ENCODE assay signal across 30 cellular contexts in genomic region chr6:167336818-167337217, GRCh38. TPM values are rescaled to one million over a fixed set of nuclear protein-coding genes. Genes with fewer than 3 reads are reported as not detected.
DNase-seq lines count a peak whose midpoint lies in the region; ATAC-seq, FAIRE-seq and TF ChIP-seq lines count a peak whose summit lies in the region.
"Had no signal": no experiment of that assay in that cellular context is flagged by ENCODE, and none has a peak within 500 bp of the region (broad histone marks: within the 10 kb centered on the region; RNA-seq: fewer than 3 reads in every experiment).

No MANE protein-coding gene starts in this region.

- no peak overlapping the region for H3K4me3 ChIP-seq in HepG2 (replicated peaks in 1 of 3; ENCODE audit: insufficient read depth in 1 of 3, low read depth in 2 of 3, low read length in 3 of 3)
- no peak overlapping the region for H3K4me3 ChIP-seq in upper lobe of right lung
- H3K4me3 ChIP-seq: HAP-1, SK-N-MC had no signal

- H3K27ac Mint-ChIP-seq in activated CD4-positive, alpha-beta T cell treated with anti-CD3 and anti-CD28 coated beads for 36 hours = no peak overlapping the region
- no peak overlapping the region for H3K27ac Mint-ChIP-seq in WTC11
- H3K27ac Mint-ChIP-seq: CD4-positive, CD25-positive, alpha-beta regulatory T cell; HFFc6 had no signal

- H3K27ac ChIP-seq in HepG2 (ENCODE audit: extremely low read length, insufficient read depth, low read length) = no peak overlapping the region
- H3K27ac ChIP-seq in upper lobe of right lung = no peak overlapping the region
- H3K27ac ChIP-seq: 22Rv1, KMS-11, SK-N-MC had no signal

- H3K36me3 Mint-ChIP-seq in activated CD4-positive, alpha-beta T cell treated with anti-CD3 and anti-CD28 coated beads for 36 hours (ENCODE audit: low read depth) = no peaks in the 10 kb centered on the region
- peaks cover 2% of the 10 kb centered on the region; the same call in 1 of the 2 replicates for H3K36me3 Mint-ChIP-seq in WTC11
- H3K36me3 Mint-ChIP-seq: CD4-positive, CD25-positive, alpha-beta regulatory T cell had no signal

- POLR2A ChIA-PET in activated CD4-positive, alpha-beta T cell treated with anti-CD3 and anti-CD28 coated beads for 36 hours (lab: Charles Lee) = no interaction called here
- POLR2A ChIA-PET in WTC11 (lab: Charles Lee) = no interaction called here
- POLR2A ChIA-PET in HepG2 (lab: Yijun Ruan, JAX) = no interaction called here

- DNase-seq in activated CD4-positive, alpha-beta T cell treated with anti-CD3 and anti-CD28 coated beads for 36 hours = peak; percentile 31
- DNase-seq in activated CD4-positive, alpha-beta T cell treated with anti-CD3 and anti-CD28 coated beads for 4 hours = no peak
- no peak for DNase-seq in WTC11 (ENCODE audit: low spot score)
- no peak for DNase-seq in HepG2 (ENCODE audit: low spot score)
- DNase-seq in upper lobe of right lung = no peak
- no peak for DNase-seq in superior temporal gyrus (ENCODE audit: extremely low spot score)
- no peak for DNase-seq in putamen (ENCODE audit: low spot score)
- DNase-seq in NK-92 (lab: John Stamatoyannopoulos, UW; ENCODE audit: unreplicated experiment) = no peak
- DNase-seq: BE2C; CD4-positive, CD25-positive, alpha-beta regulatory T cell; DMS153; GOT3; HFFc6; IMR-90; NCI-H1048; NCI-H1417; NCI-H1694; NCI-H2029 treated with DMSO at 0.1 percent for 48 hours; NCI-H2227 treated with DMSO at 0.1 percent for 48 hours; NCI-H526 treated with DMSO at 0.1 percent for 48 hours; SHP77 treated with DMSO at 0.1 percent for 48 hours had no signal

- in situ Hi-C loops in HepG2 (cut with HindIII; ENCODE audit: extremely low pct_ligation_motif_present, low pct_unique_long_range_greater_than_20kb) = no loop called here

- CTCF ChIA-PET in activated CD4-positive, alpha-beta T cell treated with anti-CD3 and anti-CD28 coated beads for 36 hours (lab: Charles Lee) = interaction anchor here (0.7 to 1.1 kb wide), 2 partner anchors 13 to 15 kb away, joined by 3 to 6 read pairs; no protein-coding TSS in a partner anchor
- CTCF ChIA-PET in WTC11 (lab: Charles Lee) (interaction anchor here (1.0 kb wide), 1 partner anchor 14 kb away, joined by 3 read pairs; no protein-coding TSS in a partner anchor), HepG2 (lab: Yijun Ruan, JAX; ENCODE audit: low intra/inter-chr PET ratio, low total read pairs) (no interaction called here)

- no peak for TF ChIP-seq CTCF in WTC11 (IDR thresholded peaks at IDR 0.05)
- TF ChIP-seq CTCF in HepG2 (CRISPR knock-in tag; IDR thresholded peaks at IDR 0.05) = no peak
- TF ChIP-seq CTCF in upper lobe of right lung (IDR thresholded peaks at IDR 0.05) = no peak

- no peaks in the 10 kb centered on the region for H3K9me3 Mint-ChIP-seq in activated CD4-positive, alpha-beta T cell treated with anti-CD3 and anti-CD28 coated beads for 36 hours (ENCODE audit: low read depth)
- peaks cover 4% of the 10 kb centered on the region for H3K9me3 Mint-ChIP-seq in WTC11

- intact Hi-C loops in activated CD4-positive, alpha-beta T cell treated with anti-CD3 and anti-CD28 coated beads for 36 hours (cut with DNase I, micrococcal nuclease) = no loop called here
- intact Hi-C loops in HepG2 (cut with micrococcal nuclease; ENCODE audit: unreplicated experiment) (no loop called here), upper lobe of right lung (cut with DNase I) (no loop called here)

- no peak for TF ChIP-seq POLR2A in HepG2 (IDR thresholded peaks at IDR 0.05; ENCODE audit: insufficient read depth in 1 of 2, low read depth in 2 of 2, low read length in 2 of 2)

- no peaks in the 10 kb centered on the region for H3K27me3 ChIP-seq in HepG2 (ENCODE audit: control insufficient read depth in 1 of 2, insufficient read depth in 2 of 2, low read length in 2 of 2)
- no peaks in the 10 kb centered on the region for H3K27me3 ChIP-seq in upper lobe of right lung
- H3K27me3 ChIP-seq: BE2C had no signal

- no peak for FAIRE-seq in HepG2 (lab: Jason Lieb, UNC)
- FAIRE-seq: G401.6, HTR-8/SVneo had no signal

- no peak overlapping the region for H3K4me3 Mint-ChIP-seq in activated CD4-positive, alpha-beta T cell treated with anti-CD3 and anti-CD28 coated beads for 36 hours
- H3K4me3 Mint-ChIP-seq in WTC11 = no peak overlapping the region
- H3K4me3 Mint-ChIP-seq: CD4-positive, CD25-positive, alpha-beta regulatory T cell; HFFc6 had no signal

- no TSS peak for BruUV-seq in HepG2 (replicated peaks; lab: Mats Ljungman, UMichigan)

- H3K4me2 ChIP-seq in HepG2 (ENCODE audit: low read depth, low read length) = no peak overlapping the region
- H3K4me2 ChIP-seq: KMS-11 had no signal

- no peaks in the 10 kb centered on the region for H3K79me2 ChIP-seq in HepG2 (ENCODE audit: insufficient read depth, low read length)

- 91% methylated on average over 3 of the region's 4 CpGs for WGBS in HepG2 (ENCODE audit: low lambda C conversion rate)

- peaks cover 6% of the 10 kb centered on the region for H3K4me1 Mint-ChIP-seq in activated CD4-positive, alpha-beta T cell treated with anti-CD3 and anti-CD28 coated beads for 36 hours
- peaks cover 9% of the 10 kb centered on the region for H3K4me1 Mint-ChIP-seq in WTC11
- H3K4me1 Mint-ChIP-seq: CD4-positive, CD25-positive, alpha-beta regulatory T cell had no signal

- H3K4me1 ChIP-seq in HepG2 (ENCODE audit: insufficient read depth, low read length) (peaks cover 49% of the 10 kb centered on the region), upper lobe of right lung (no peaks in the 10 kb centered on the region)
- H3K4me1 ChIP-seq: BE2C, HAP-1 had no signal

- no peak overlapping the region for H3K9ac ChIP-seq in HepG2 (ENCODE audit: insufficient read depth, low read depth, low read length)
- H3K9ac ChIP-seq: KMS-11 had no signal

- H3K36me3 ChIP-seq in HepG2 (replicated peaks in 1 of 2; ENCODE audit: control insufficient read depth in 1 of 2, insufficient read depth in 2 of 2, low read length in 2 of 2) (no peaks in the 10 kb centered on the region), upper lobe of right lung (no peaks in the 10 kb centered on the region)
- H3K36me3 ChIP-seq: BE2C, HAP-1 had no signal

- ATAC-seq in activated CD4-positive, alpha-beta T cell treated with anti-CD3 and anti-CD28 coated beads for 36 hours = no peak
- ATAC-seq in WTC11 (peak; percentile 38), HepG2 (peak; percentile 50), upper lobe of right lung (peak; percentile 25)
- ATAC-seq: Panc1 had no signal

- no peak for TF ChIP-seq EP300 in HepG2 (IDR thresholded peaks at IDR 0.05; ENCODE audit: low read depth in 2 of 2, low read length in 2 of 2)
- TF ChIP-seq EP300 in HepG2 (CRISPR knock-in tag; IDR thresholded peaks at IDR 0.05; ENCODE audit: borderline replicate concordance) = no peak

- no peak for TF ChIP-seq RAD21 in HepG2 (CRISPR knock-in tag; IDR thresholded peaks at IDR 0.05)

- H3K27me3 Mint-ChIP-seq in activated CD4-positive, alpha-beta T cell treated with anti-CD3 and anti-CD28 coated beads for 36 hours = peaks cover 8% of the 10 kb centered on the region
- H3K27me3 Mint-ChIP-seq in WTC11 (ENCODE audit: low read depth) = peaks cover 4% of the 10 kb centered on the region; the same call in 1 of the 2 replicates
- H3K27me3 Mint-ChIP-seq: CD4-positive, CD25-positive, alpha-beta regulatory T cell had no signal

- no peaks in the 10 kb centered on the region for H4K20me1 ChIP-seq in HepG2 (ENCODE audit: insufficient read depth, low read length)

- H3K9me3 ChIP-seq in HepG2 (ENCODE audit: low read length) = 0 out of 2 replicates have a peak, but pooled peaks cover 8% of the 10 kb centered on the region
- no peaks in the 10 kb centered on the region for H3K9me3 ChIP-seq in upper lobe of right lung
- H3K9me3 ChIP-seq: BE2C, HAP-1 had no signal

- no peak overlapping the region for H2AFZ ChIP-seq in HepG2 (ENCODE audit: low read length)

RNA-seq across cellular contexts. Expression of gene TTLL2, which starts 11.9 kb away (rescaled TPM):
- total RNA-seq in activated CD4-positive, alpha-beta T cell treated with anti-CD3 and anti-CD28 coated beads for 36 hours = not detected
- total RNA-seq in WTC11 (2021) (not detected in 3 replicates), HepG2 (2016; rRNA removed; fragmentation: Illumina TruSeq; extraction: Trizol) (not detected in 2 replicates), upper lobe of right lung (not detected)
- not detected in 2 replicates for total RNA-seq in HepG2 (2016; cell fraction: cytosol; rRNA removed; fragmentation: Illumina TruSeq; extraction: Trizol; ENCODE audit: low read depth)
- total RNA-seq in HepG2 (2016; cell fraction: insoluble cytoplasmic fraction; rRNA removed; fragmentation: Illumina TruSeq; extraction: Trizol) = 0.04 TPM in 1 of 2 replicates, not detected in the other
- not detected in 2 replicates for total RNA-seq in HepG2 (2016; cell fraction: membrane; rRNA removed; fragmentation: Illumina TruSeq; extraction: Trizol)
- total RNA-seq in HepG2 (2016; cell fraction: nucleus; rRNA removed; fragmentation: Illumina TruSeq; extraction: Trizol) = not detected in 2 replicates
- polyA plus RNA-seq in HepG2 (2011; rRNA removed) = 0.03 TPM in 1 of 2 replicates, not detected in the other
- not detected in 2 replicates for polyA plus RNA-seq in HepG2 (2011; cell fraction: cytosol; rRNA removed)
- polyA plus RNA-seq in HepG2 (2011; cell fraction: nucleus; rRNA removed) = not detected in 2 replicates
- not detected in 2 replicates for polyA plus RNA-seq in HepG2 (2012)
- polyA plus RNA-seq in HepG2 (2016; cell fraction: cytosol; fragmentation: Illumina TruSeq; extraction: Trizol; ENCODE audit: low read depth) = not detected in 2 replicates
- not detected in 2 replicates for polyA plus RNA-seq in HepG2 (2016; cell fraction: insoluble cytoplasmic fraction; fragmentation: Illumina TruSeq; extraction: Trizol; ENCODE audit: low read depth)
- not detected in 2 replicates for polyA plus RNA-seq in HepG2 (2016; cell fraction: membrane; fragmentation: Illumina TruSeq; extraction: Trizol; ENCODE audit: low read depth)
- not detected in 2 replicates for polyA plus RNA-seq in HepG2 (2016; cell fraction: nucleus; fragmentation: Illumina TruSeq; extraction: Trizol; ENCODE audit: insufficient read depth, low read depth)
- not detected in 2 replicates for polyA minus RNA-seq in HepG2 (2011; rRNA and poly(A)+ RNA removed; ENCODE audit: low replicate concordance)
- not detected in 2 replicates for polyA minus RNA-seq in HepG2 (2011; cell fraction: cytosol; rRNA and poly(A)+ RNA removed)
- polyA minus RNA-seq in HepG2 (2011; cell fraction: nucleus; rRNA and poly(A)+ RNA removed) = not detected in 2 replicates
- total RNA-seq: CD4-positive, CD25-positive, alpha-beta regulatory T cell; HFFc6; IMR-90; NCI-H460; OCI-LY7 had no signal
- polyA plus RNA-seq: CD4-positive, CD25-positive, alpha-beta regulatory T cell; IMR-90 had no signal

RNA-seq across cellular contexts. Expression of gene UNC93A, which starts 45.7 kb away (rescaled TPM):
- total RNA-seq in activated CD4-positive, alpha-beta T cell treated with anti-CD3 and anti-CD28 coated beads for 36 hours = not detected
- 0.70 to 3.1 TPM (median 1.8 TPM) in 3 replicates for total RNA-seq in WTC11 (2021)
- total RNA-seq in HepG2 (2016; rRNA removed; fragmentation: Illumina TruSeq; extraction: Trizol) = 8.3 and 11.0 TPM in 2 replicates
- total RNA-seq in HepG2 (2016; cell fraction: cytosol; rRNA removed; fragmentation: Illumina TruSeq; extraction: Trizol; ENCODE audit: low read depth) = 4.1 and 4.2 TPM in 2 replicates
- total RNA-seq in HepG2 (2016; cell fraction: insoluble cytoplasmic fraction; rRNA removed; fragmentation: Illumina TruSeq; extraction: Trizol) = 8.7 and 10.0 TPM in 2 replicates
- total RNA-seq in HepG2 (2016; cell fraction: membrane; rRNA removed; fragmentation: Illumina TruSeq; extraction: Trizol) = 7.5 and 7.8 TPM in 2 replicates
- 6.8 and 7.8 TPM in 2 replicates for total RNA-seq in HepG2 (2016; cell fraction: nucleus; rRNA removed; fragmentation: Illumina TruSeq; extraction: Trizol)
- 32.4 and 42.7 TPM in 2 replicates for polyA plus RNA-seq in HepG2 (2011; rRNA removed)
- polyA plus RNA-seq in HepG2 (2011; cell fraction: cytosol; rRNA removed) = 40.5 and 49.1 TPM in 2 replicates
- polyA plus RNA-seq in HepG2 (2011; cell fraction: nucleus; rRNA removed) = 21.7 and 28.7 TPM in 2 replicates
- 9.6 and 43.8 TPM in 2 replicates for polyA plus RNA-seq in HepG2 (2012)
- 3.4 and 3.8 TPM in 2 replicates for polyA plus RNA-seq in HepG2 (2016; cell fraction: cytosol; fragmentation: Illumina TruSeq; extraction: Trizol; ENCODE audit: low read depth)
- polyA plus RNA-seq in HepG2 (2016; cell fraction: insoluble cytoplasmic fraction; fragmentation: Illumina TruSeq; extraction: Trizol; ENCODE audit: low read depth) = 6.5 and 9.8 TPM in 2 replicates
- polyA plus RNA-seq in HepG2 (2016; cell fraction: membrane; fragmentation: Illumina TruSeq; extraction: Trizol; ENCODE audit: low read depth) = 6.1 and 6.5 TPM in 2 replicates
- polyA plus RNA-seq in HepG2 (2016; cell fraction: nucleus; fragmentation: Illumina TruSeq; extraction: Trizol; ENCODE audit: insufficient read depth, low read depth) = 10.8 and 11.1 TPM in 2 replicates
- 97.2 TPM in 1 of 2 replicates, not detected in the other for polyA minus RNA-seq in HepG2 (2011; rRNA and poly(A)+ RNA removed; ENCODE audit: low replicate concordance)
- polyA minus RNA-seq in HepG2 (2011; cell fraction: cytosol; rRNA and poly(A)+ RNA removed) = 16.1 and 16.4 TPM in 2 replicates
- polyA minus RNA-seq in HepG2 (2011; cell fraction: nucleus; rRNA and poly(A)+ RNA removed) = 12.5 and 12.9 TPM in 2 replicates
- total RNA-seq in upper lobe of right lung = not detected
- total RNA-seq: CD4-positive, CD25-positive, alpha-beta regulatory T cell; HFFc6; IMR-90; NCI-H460; OCI-LY7 had no signal
- polyA plus RNA-seq: CD4-positive, CD25-positive, alpha-beta regulatory T cell; IMR-90 had no signal
